ENCODE assay signal across 15 cellular contexts in genomic region chr2:194616334-194616733, GRCh38.
DNase-seq lines count a peak whose midpoint lies in the region; ATAC-seq and TF ChIP-seq lines count a peak whose summit lies in the region.
"Had no signal": no experiment of that assay in that cellular context is flagged by ENCODE, and none has a peak within 500 bp of the region (broad histone marks: within the 10 kb centered on the region; RNA-seq: fewer than 3 reads in every experiment).

No MANE protein-coding gene starts in this region.

- no peaks in the 10 kb centered on the region for H3K9me3 ChIP-seq in gastrocnemius medialis
- H3K9me3 ChIP-seq: BE2C had no signal

- no peak overlapping the region for H3K27ac ChIP-seq in gastrocnemius medialis

- in situ Hi-C loops in gastrocnemius medialis (cut with MboI; ENCODE audit: low sequenced_read_pairs in 4 of 4): no loop called here

- DNase-seq in gastrocnemius medialis (no peak), NCI-H2107 treated with DMSO at 0.1 percent for 48 hours (lab: John Stamatoyannopoulos, UW; ENCODE audit: unreplicated experiment) (no peak), erythroblast (lab: John Stamatoyannopoulos, UW) (no peak), islet precursor cell (no peak)
- DNase-seq: activated T-cell treated with anti-CD3 and anti-CD28 coated beads, Interleukin-2, amount 50 U/mL, for 1 hour; aorta; BE2C; DMS79 treated with DMSO at 0.1 percent for 48 hours; foreskin fibroblast; stimulated activated CD4-positive, alpha-beta T cell treated with anti-CD3 and anti-CD28 coated beads, Interleukin-4, amount 100 ng/mL, for 4 hours had no signal

- intact Hi-C loops in gastrocnemius medialis (cut with DNase I; ENCODE audit: low total_unique reads): no loop called here

- TF ChIP-seq CTCF in gastrocnemius medialis (IDR thresholded peaks at IDR 0.05 in 4 of 5, conservative IDR thresholded peaks at IDR 0.05 in 1 of 5): no peak

- no peaks in the 10 kb centered on the region for H3K4me1 ChIP-seq in gastrocnemius medialis
- H3K4me1 ChIP-seq: BE2C had no signal

- peak; percentile 90 for ATAC-seq in GM18861 (IDR thresholded peaks at IDR 0.05; ENCODE audit: unreplicated experiment)
- ATAC-seq in GM21390 (IDR thresholded peaks at IDR 0.05; ENCODE audit: unreplicated experiment): peak; percentile 74
- ATAC-seq in HG02973 (IDR thresholded peaks at IDR 0.05; ENCODE audit: unreplicated experiment): peak; percentile 94
- peak; percentile 78 for ATAC-seq in HG03558 (IDR thresholded peaks at IDR 0.05; ENCODE audit: extremely low read depth, unreplicated experiment)
- no peak for ATAC-seq in gastrocnemius medialis
- ATAC-seq: SK-N-SH treated with all-trans-retinoic acid at 6 μM for 48 hours had no signal

- no peak overlapping the region for H3K4me3 ChIP-seq in gastrocnemius medialis

- TF ChIP-seq POLR2A in gastrocnemius medialis (IDR thresholded peaks at IDR 0.05): no peak
- TF ChIP-seq POLR2A in erythroblast (IDR thresholded peaks at IDR 0.05; ENCODE audit: low read length): no peak

- no peaks in the 10 kb centered on the region for H3K36me3 ChIP-seq in gastrocnemius medialis
- H3K36me3 ChIP-seq: BE2C had no signal

- H3K27me3 ChIP-seq in gastrocnemius medialis: no peaks in the 10 kb centered on the region
- H3K27me3 ChIP-seq: BE2C had no signal

Comparison
In these comparisons a context has a peak if more than half of its experiments do, and no peak if none do; other contexts are left out.
1. ATAC-seq: peak in GM18861 (single experiment), GM21390 (single experiment), HG02973 (single experiment) and HG03558 (single experiment); none in gastrocnemius medialis (0 of 2).